8 cellular contexts compared by ENCODE assay signal in genomic region chr11:121452609-121453150, GRCh38.
DNase-seq lines count a peak whose midpoint lies in the region; ATAC-seq, FAIRE-seq and TF ChIP-seq lines count a peak whose summit lies in the region.

SORL1-AS1 (minus strand) TSS chr11:121452967.

- H3K36me3 Mint-ChIP-seq in neural progenitor cell: no peaks in the 10 kb centered on the region

- intact Hi-C loops in endothelial cell of umbilical vein (cut with micrococcal nuclease): loop anchor here (1.0 kb wide), 2 partner anchors 12 to 139 kb away; no protein-coding TSS in a partner anchor

- H3K27me3 ChIP-seq in BLaER1 (peaks cover 50% of the 10 kb centered on the region), KMS-11 (ENCODE audit: insufficient read depth, low read depth) (no peaks in the 10 kb centered on the region), endothelial cell of umbilical vein (ENCODE audit: control insufficient read depth in 2 of 2, insufficient read depth in 2 of 2, low read length in 2 of 2) (peaks cover 41 to 44% of the 10 kb centered on the region in 2 experiments), neural progenitor cell (peaks cover 8% of the 10 kb centered on the region)

- DNase-seq in activated CD4-positive, alpha-beta T cell treated with anti-CD3 and anti-CD28 coated beads, Interleukin-2, amount 50 U/mL, for 4 hours: peak; percentile 63
- DNase-seq in endothelial cell of umbilical vein (ENCODE audit: low read depth, low spot score): no peak
- peak; percentile 10 for DNase-seq in neural progenitor cell (ENCODE audit: low spot score)
- DNase-seq in NOMO-1 (lab: John Stamatoyannopoulos, UW; ENCODE audit: unreplicated experiment in 2 of 2): no peak
- DNase-seq in NCI-H510A treated with DMSO at 0.1 percent for 48 hours (lab: John Stamatoyannopoulos, UW): no peak

- H3K4me3 ChIP-seq in BLaER1: peak within 1 kb of the TSS; percentile 83
- H3K4me3 ChIP-seq in KMS-11 (IDR thresholded peaks at IDR 0.05; ENCODE audit: insufficient read depth, low read depth, low read length): no peak within 1 kb of the TSS
- H3K4me3 ChIP-seq in endothelial cell of umbilical vein (replicated peaks in 1 of 3; ENCODE audit: insufficient read depth in 1 of 3, low read depth in 1 of 3, low read length in 3 of 3): peak within 1 kb of the TSS in 2 of 3 experiments; percentile 1 to 38
- peak within 1 kb of the TSS; percentile 95 for H3K4me3 ChIP-seq in neural progenitor cell

- no peaks in the 10 kb centered on the region for H3K9me3 ChIP-seq in BLaER1
- no peaks in the 10 kb centered on the region for H3K9me3 ChIP-seq in endothelial cell of umbilical vein (replicated peaks; ENCODE audit: control insufficient read depth, insufficient read depth, low read length)
- no peaks in the 10 kb centered on the region for H3K9me3 ChIP-seq in neural progenitor cell (ENCODE audit: low read depth)

- no peak for FAIRE-seq in endothelial cell of umbilical vein (lab: Jason Lieb, UNC)

- H4K20me1 ChIP-seq in BLaER1: no peaks in the 10 kb centered on the region
- no peaks in the 10 kb centered on the region for H4K20me1 ChIP-seq in KMS-11 (ENCODE audit: insufficient read depth)
- H4K20me1 ChIP-seq in endothelial cell of umbilical vein (replicated peaks; ENCODE audit: control insufficient read depth, extremely low read depth, insufficient read depth, low read length): no peaks in the 10 kb centered on the region
- peaks cover 17% of the 10 kb centered on the region for H4K20me1 ChIP-seq in neural progenitor cell (ENCODE audit: low read depth)

- H3K36me3 ChIP-seq in BLaER1 (no peaks in the 10 kb centered on the region), KMS-11 (ENCODE audit: insufficient read depth) (no peaks in the 10 kb centered on the region), endothelial cell of umbilical vein (ENCODE audit: control insufficient read depth in 2 of 2, extremely low read depth in 1 of 2, insufficient read depth in 2 of 2, low read length in 2 of 2) (no peaks in the 10 kb centered on the region), neural progenitor cell (no peaks in the 10 kb centered on the region)

- no peaks in the 10 kb centered on the region for H3K79me2 ChIP-seq in KMS-11 (ENCODE audit: insufficient read depth, low read depth)
- H3K79me2 ChIP-seq in endothelial cell of umbilical vein (ENCODE audit: control insufficient read depth, insufficient read depth, low read length): no peaks in the 10 kb centered on the region
- peaks cover 54% of the 10 kb centered on the region for H3K79me2 ChIP-seq in neural progenitor cell (ENCODE audit: low read depth)

- H3K9me3 Mint-ChIP-seq in neural progenitor cell: peaks cover 2% of the 10 kb centered on the region

- peaks cover 23% of the 10 kb centered on the region for H3K27me3 Mint-ChIP-seq in neural progenitor cell (ENCODE audit: insufficient read depth, low read depth)

- no peak for TF ChIP-seq POLR2A in endothelial cell of umbilical vein (IDR thresholded peaks at IDR 0.05; ENCODE audit: low read depth, low read length)

- H3F3A ChIP-seq in neural progenitor cell (ENCODE audit: low read depth): peaks cover 5% of the 10 kb centered on the region

- peaks cover 19% of the 10 kb centered on the region for H3K4me1 ChIP-seq in BLaER1
- H3K4me1 ChIP-seq in KMS-11 (ENCODE audit: low read depth, poor library complexity, severe bottlenecking): peaks cover 4% of the 10 kb centered on the region
- no peaks in the 10 kb centered on the region for H3K4me1 ChIP-seq in endothelial cell of umbilical vein (ENCODE audit: control insufficient read depth, extremely low read depth, insufficient read depth, low read length)
- H3K4me1 ChIP-seq in neural progenitor cell: peaks cover 39% of the 10 kb centered on the region

- H3K9me1 ChIP-seq in endothelial cell of umbilical vein (replicated peaks; ENCODE audit: control insufficient read depth, extremely low read depth, insufficient read depth, low read length): no peaks in the 10 kb centered on the region

- H2AFZ ChIP-seq in KMS-11 (ENCODE audit: low read depth): peak within 1 kb of the TSS; percentile 86
- H2AFZ ChIP-seq in endothelial cell of umbilical vein (ENCODE audit: low read depth, low read length): peak within 1 kb of the TSS; percentile 61
- peak within 1 kb of the TSS; percentile 98 for H2AFZ ChIP-seq in neural progenitor cell (replicated peaks)

- peak within 1 kb of the TSS; percentile 77 for H3K9ac ChIP-seq in BLaER1
- H3K9ac ChIP-seq in KMS-11: peak within 1 kb of the TSS; percentile 47; the same call in 1 of the 2 replicates
- H3K9ac ChIP-seq in endothelial cell of umbilical vein (replicated peaks; ENCODE audit: extremely low read depth, insufficient read depth, low read length): no peak within 1 kb of the TSS
- H3K9ac ChIP-seq in neural progenitor cell: peak within 1 kb of the TSS; percentile 55

- TF ChIP-seq CTCF in KMS-11 (conservative IDR thresholded peaks at IDR 0.05; ENCODE audit: low read depth, low read length) (no peak), endothelial cell of umbilical vein (IDR thresholded peaks at IDR 0.05; ENCODE audit: extremely low read depth in 1 of 2, insufficient read depth in 1 of 2, low read depth in 1 of 2, low read length in 2 of 2) (no peak), neural progenitor cell (IDR thresholded peaks at IDR 0.05) (no peak)

- BruUV-seq in endothelial cell of umbilical vein (replicated peaks; lab: Mats Ljungman, UMichigan): no TSS peak

- H3K27ac ChIP-seq in BLaER1 (peak within 1 kb of the TSS; percentile 63), KMS-11 (no peak within 1 kb of the TSS), endothelial cell of umbilical vein (ENCODE audit: insufficient read depth, low read depth, low read length) (no peak within 1 kb of the TSS), neural progenitor cell (no peak within 1 kb of the TSS)

- peaks cover 31% of the 10 kb centered on the region for H3K4me1 Mint-ChIP-seq in neural progenitor cell

- peak; percentile 20 for ATAC-seq in GM21381 (IDR thresholded peaks at IDR 0.05; ENCODE audit: unreplicated experiment)

- POLR2A ChIA-PET in endothelial cell of umbilical vein (lab: Charles Lee): no interaction called here

- CTCF ChIA-PET in endothelial cell of umbilical vein (lab: Charles Lee): interaction anchor here (0.7 to 2.4 kb wide), 7 partner anchors 10 to 139 kb away, joined by 3 to 12 read pairs (median 3); no protein-coding TSS in a partner anchor

- peak within 1 kb of the TSS; percentile 92 for H3K4me3 Mint-ChIP-seq in neural progenitor cell

- peak within 1 kb of the TSS; percentile 54 for H3K27ac Mint-ChIP-seq in neural progenitor cell

- H3K4me2 ChIP-seq in BLaER1 (peak within 1 kb of the TSS; percentile 98), KMS-11 (peak within 1 kb of the TSS; percentile 66), endothelial cell of umbilical vein (ENCODE audit: insufficient read depth, low read length) (peak within 1 kb of the TSS; percentile 39), neural progenitor cell (peak within 1 kb of the TSS; percentile 94)

- dilution Hi-C loops in endothelial cell of umbilical vein (cut with MboI; ENCODE audit: extremely low pct_ligation_motif_present, low sequenced_read_pairs): no loop called here

TF ChIP-seq in endothelial cell of umbilical vein, 7 proteins besides CTCF, POLR2A, EP300 and RAD21:
- TF ChIP-seq EZH2 (IDR thresholded peaks at IDR 0.05; ENCODE audit: borderline replicate concordance, low read depth, low read length, severe bottlenecking) (peak; percentile 65), MAX (IDR thresholded peaks at IDR 0.05; ENCODE audit: insufficient read depth, insufficient read length) (no peak), MYC (IDR thresholded peaks at IDR 0.05; ENCODE audit: low read depth, low read length) (no peak)

Comparison
In these comparisons a context has a peak if more than half of its experiments do, and no peak if none do; other contexts are left out.
1. H3K4me2 ChIP-seq: peak in every context shown above with its lines; median percentile 98 in BLaER1; 94 in neural progenitor cell; 66 in KMS-11; 39 in endothelial cell of umbilical vein.
2. DNase-seq: peak in activated CD4-positive, alpha-beta T cell treated with anti-CD3 and anti-CD28 coated beads, Interleukin-2, amount 50 U/mL, for 4 hours (2 of 2) and neural progenitor cell (single experiment); none in endothelial cell of umbilical vein (single experiment), NOMO-1 (0 of 2) and NCI-H510A treated with DMSO at 0.1 percent for 48 hours (single experiment).
3. Peak in every context shown above with its lines, with median percentiles within 50 percentile points of each other: H2AFZ ChIP-seq.